Comparison of ENCODE assay signal across 2 cellular contexts in genomic region chr17:21396237-21396636, GRCh38.
TF ChIP-seq lines count a peak whose summit lies in the region.

No MANE protein-coding gene starts in this region.

TF ChIP-seq in A549, 52 proteins besides CTCF, POLR2A, EP300 and RAD21:
- no peak for TF ChIP-seq HDAC2 (IDR thresholded peaks at IDR 0.05)
- no peak for TF ChIP-seq HMGXB4 (CRISPR knock-in tag; IDR thresholded peaks at IDR 0.05; ENCODE audit: borderline replicate concordance)
- no peak for TF ChIP-seq TP53 (CRISPR knock-in tag; IDR thresholded peaks at IDR 0.05)
- TF ChIP-seq HOXA7 (CRISPR knock-in tag; IDR thresholded peaks at IDR 0.05) = no peak
- TF ChIP-seq ZC3H11A (IDR thresholded peaks at IDR 0.05) = no peak
- no peak for TF ChIP-seq HOXB13 (CRISPR knock-in tag; IDR thresholded peaks at IDR 0.05; ENCODE audit: low read depth)
- no peak for TF ChIP-seq POLR2AphosphoS2 (conservative IDR thresholded peaks at IDR 0.05; ENCODE audit: low read length)
- TF ChIP-seq RARB (CRISPR knock-in tag; IDR thresholded peaks at IDR 0.05) = no peak

TF ChIP-seq in H1, 55 proteins besides CTCF, POLR2A, EP300 and RAD21:
- TF ChIP-seq ATF3 (IDR thresholded peaks at IDR 0.05; ENCODE audit: insufficient read depth, low read depth, low read length) (no peak), POLR2AphosphoS5 (IDR thresholded peaks at IDR 0.05; ENCODE audit: low read depth, low read length) (no peak), BACH1 (IDR thresholded peaks at IDR 0.05; ENCODE audit: low read length) (no peak), SRF (IDR thresholded peaks at IDR 0.05; ENCODE audit: low read depth, low read length) (no peak), MAFK (IDR thresholded peaks at IDR 0.05; ENCODE audit: low read depth, low read length) (no peak), JUN (IDR thresholded peaks at IDR 0.05; ENCODE audit: low read depth, low read length) (no peak), SUZ12 (IDR thresholded peaks at IDR 0.05; ENCODE audit: low read length) (no peak), NANOG (IDR thresholded peaks at IDR 0.05; ENCODE audit: insufficient read depth, low read depth, low read length, poor library complexity, severe bottlenecking) (no peak), BCL11A (IDR thresholded peaks at IDR 0.05; ENCODE audit: low read depth in 2 of 2, low read length in 2 of 2) (no peak), POU5F1 (IDR thresholded peaks at IDR 0.05; ENCODE audit: low read depth, low read length) (no peak), RXRA (IDR thresholded peaks at IDR 0.05; ENCODE audit: insufficient read depth, low read depth, low read length) (no peak), CHD2 (IDR thresholded peaks at IDR 0.05; ENCODE audit: low read length) (no peak), SIN3A (conservative IDR thresholded peaks at IDR 0.05 in 1 of 2, IDR thresholded peaks at IDR 0.05 in 1 of 2; ENCODE audit: low read depth in 1 of 2, low read length in 2 of 2) (no peak), KDM4A (IDR thresholded peaks at IDR 0.05; ENCODE audit: low read depth, low read length, severe bottlenecking) (no peak), BRCA1 (IDR thresholded peaks at IDR 0.05; ENCODE audit: low read depth, low read length) (no peak), PHF8 (conservative IDR thresholded peaks at IDR 0.05; ENCODE audit: low read depth, low read length) (no peak), TEAD4 (IDR thresholded peaks at IDR 0.05; ENCODE audit: low read depth, low read length) (no peak), HDAC6 (IDR thresholded peaks at IDR 0.05; ENCODE audit: low read depth, low read length) (no peak), TBP (IDR thresholded peaks at IDR 0.05; ENCODE audit: low read depth, low read length) (no peak), SP4 (IDR thresholded peaks at IDR 0.05; ENCODE audit: low read length) (no peak)
